Comparison of ENCODE assay signal across 9 cellular contexts in genomic region chr19:54418030-54418929, GRCh38. TPM values are rescaled to one million over a fixed set of nuclear protein-coding genes. Genes with fewer than 3 reads are reported as not detected.
DNase-seq lines count a peak whose midpoint lies in the region; ATAC-seq and TF ChIP-seq lines count a peak whose summit lies in the region.
"Had no signal": no experiment of that assay in that cellular context is flagged by ENCODE, and none has a peak within 500 bp of the region (broad histone marks: within the 10 kb centered on the region; RNA-seq: fewer than 3 reads in every experiment).

No MANE protein-coding gene starts in this region.

- H3K27ac Mint-ChIP-seq in activated CD8-positive, alpha-beta T cell treated with anti-CD3 and anti-CD28 coated beads for 36 hours: peak overlapping the region; percentile 68
- H3K27ac Mint-ChIP-seq in type B pancreatic cell: peak overlapping the region; percentile 62

- H3K27ac ChIP-seq in heart left ventricle (peak overlapping the region in 8 of 12 donors; percentile 11 to 84 (median 57)), esophagus squamous epithelium (no peak overlapping the region)
- H3K27ac ChIP-seq: KMS-11 had no signal

- TF ChIP-seq CTCF in heart left ventricle (IDR thresholded peaks at IDR 0.05) (no peak), type B pancreatic cell (conservative IDR thresholded peaks at IDR 0.05) (no peak), esophagus squamous epithelium (IDR thresholded peaks at IDR 0.05) (no peak)
- TF ChIP-seq CTCF in activated CD8-positive, alpha-beta T cell treated with anti-CD3 and anti-CD28 coated beads for 36 hours (IDR thresholded peaks at IDR 0.05): no peak

- intact Hi-C loops in heart left ventricle (cut with DNase I): no loop called here
- intact Hi-C loops in Right ventricle myocardium inferior (cut with DNase I): no loop called here
- intact Hi-C loops in activated CD8-positive, alpha-beta T cell treated with anti-CD3 and anti-CD28 coated beads for 36 hours (cut with micrococcal nuclease): no loop called here
- intact Hi-C loops in esophagus squamous epithelium (cut with DNase I): no loop called here

- TF ChIP-seq POLR2A in heart left ventricle (IDR thresholded peaks at IDR 0.05) (no peak), esophagus squamous epithelium (IDR thresholded peaks at IDR 0.05) (no peak)

- POLR2A ChIA-PET in activated CD8-positive, alpha-beta T cell treated with anti-CD3 and anti-CD28 coated beads for 36 hours (lab: Charles Lee): no interaction called here

- in situ Hi-C loops in G401 (cut with HindIII; ENCODE audit: low sequenced_read_pairs): no loop called here

- no peaks in the 10 kb centered on the region for H3K9me3 Mint-ChIP-seq in activated CD8-positive, alpha-beta T cell treated with anti-CD3 and anti-CD28 coated beads for 36 hours
- H3K9me3 Mint-ChIP-seq in type B pancreatic cell: peaks cover 4% of the 10 kb centered on the region

- ATAC-seq in heart left ventricle (peak in 2 of 4 donors; percentile 8 to 12), Right ventricle myocardium inferior (no peak)
- ATAC-seq in activated CD8-positive, alpha-beta T cell treated with anti-CD3 and anti-CD28 coated beads for 36 hours: peak; percentile 66

- H3K4me3 Mint-ChIP-seq in activated CD8-positive, alpha-beta T cell treated with anti-CD3 and anti-CD28 coated beads for 36 hours: peak overlapping the region; percentile 17
- H3K4me3 Mint-ChIP-seq in type B pancreatic cell: peak overlapping the region; percentile 54

- no peak overlapping the region for H3K4me3 ChIP-seq in heart left ventricle
- H3K4me3 ChIP-seq in esophagus squamous epithelium: no peak overlapping the region

- CTCF ChIA-PET in activated CD8-positive, alpha-beta T cell treated with anti-CD3 and anti-CD28 coated beads for 36 hours (lab: Charles Lee): interaction anchor here (0.5 kb wide), 1 partner anchor 27 kb away, joined by 3 read pairs; no protein-coding TSS in a partner anchor

- peaks cover 34% of the 10 kb centered on the region for H3K27me3 Mint-ChIP-seq in activated CD8-positive, alpha-beta T cell treated with anti-CD3 and anti-CD28 coated beads for 36 hours
- H3K27me3 Mint-ChIP-seq in type B pancreatic cell: peaks cover 51% of the 10 kb centered on the region

- H3K4me1 Mint-ChIP-seq in activated CD8-positive, alpha-beta T cell treated with anti-CD3 and anti-CD28 coated beads for 36 hours (ENCODE audit: low read depth): peaks cover 15% of the 10 kb centered on the region
- peaks cover 20% of the 10 kb centered on the region for H3K4me1 Mint-ChIP-seq in type B pancreatic cell (ENCODE audit: unreplicated experiment)

- H3K27me3 ChIP-seq in heart left ventricle (peaks cover 29 to 83% (median 60%) of the 10 kb centered on the region in 9 donors), esophagus squamous epithelium (peaks cover 0 to 92% (median 11%) of the 10 kb centered on the region in 4 donors)

- H3K4me1 ChIP-seq in heart left ventricle: peaks cover 0 to 44% (median 11%) of the 10 kb centered on the region in 12 donors
- peaks cover 0 to 41% (median 0%) of the 10 kb centered on the region in 3 donors for H3K4me1 ChIP-seq in esophagus squamous epithelium

- H3K36me3 Mint-ChIP-seq in activated CD8-positive, alpha-beta T cell treated with anti-CD3 and anti-CD28 coated beads for 36 hours (ENCODE audit: low read depth): no peaks in the 10 kb centered on the region
- peaks cover 5% of the 10 kb centered on the region for H3K36me3 Mint-ChIP-seq in type B pancreatic cell

- DNase-seq in heart left ventricle (no peak), Right ventricle myocardium inferior (ENCODE audit: missing footprints) (no peak), hypothalamus (lab: John Stamatoyannopoulos, UW) (peak in 30 of 51 donors; percentile 13 to 89 (median 52)), type B pancreatic cell (ENCODE audit: extremely low spot score, unreplicated experiment) (no peak), G401 (ENCODE audit: low spot score) (no peak), iPS-NIHi7 (ENCODE audit: extremely low spot score) (no peak), esophagus squamous epithelium (lab: John Stamatoyannopoulos, UW) (no peak)
- DNase-seq in activated CD8-positive, alpha-beta T cell treated with anti-CD3 and anti-CD28 coated beads for 36 hours: peak; percentile 72

- H3K9me3 ChIP-seq in heart left ventricle: no peaks in the 10 kb centered on the region
- H3K9me3 ChIP-seq in esophagus squamous epithelium: no peaks in the 10 kb centered on the region

- H3K36me3 ChIP-seq in heart left ventricle (no peaks in the 10 kb centered on the region), esophagus squamous epithelium (no peaks in the 10 kb centered on the region)

- WGBS in heart left ventricle, 4 donors: 17 to 26% (median 18%) methylated on average over 17 to 25 of the region's 25 CpGs
- WGBS in esophagus squamous epithelium, 2 donors: 12 to 18% methylated on average over 15 to 18 of the region's 25 CpGs

RNA-seq across cellular contexts. Expression of gene TTYH1, which starts 3.0 kb away (rescaled TPM):
- 1 to 10 TPM in 5 of 9 donors, under 1 TPM in 4; 0.46 to 6.9 (median 1.1) TPM for total RNA-seq in heart left ventricle
- polyA plus RNA-seq in heart left ventricle: 1 to 10 TPM in 1 of 2 donors, under 1 TPM in 1; 0.85 to 1.8 TPM
- 2.8 TPM for total RNA-seq in Right ventricle myocardium inferior
- total RNA-seq in activated CD8-positive, alpha-beta T cell treated with anti-CD3 and anti-CD28 coated beads for 36 hours: under 1 TPM in 1 of 2 experiments, not detected in 1; 0.70 TPM
- 8.7 and 50.7 TPM in 2 replicates for total RNA-seq in type B pancreatic cell (ENCODE audit: low replicate concordance)
- total RNA-seq in G401 (2014; rRNA removed; shearing (Covaris generic)): 0.10 and 0.12 TPM in 2 replicates
- total RNA-seq in esophagus squamous epithelium: 1 to 10 TPM in 2 of 4 donors, under 1 TPM in 1, not detected in 1; 0.44 to 4.4 (median 2.0) TPM

RNA-seq across cellular contexts. Expression of gene LENG8, which starts 30.7 kb away (rescaled TPM):
- 10 to 100 TPM; 23.6 to 82.9 (median 58.8) TPM for total RNA-seq in heart left ventricle
- polyA plus RNA-seq in heart left ventricle: 10 to 100 TPM; 35.2 to 93.9 TPM
- total RNA-seq in Right ventricle myocardium inferior: 59.0 TPM
- total RNA-seq in activated CD8-positive, alpha-beta T cell treated with anti-CD3 and anti-CD28 coated beads for 36 hours: 100 to 1,000 TPM; 165 to 170 TPM
- total RNA-seq in type B pancreatic cell (ENCODE audit: low replicate concordance): 135 and 196 TPM in 2 replicates
- total RNA-seq in G401 (2014; rRNA removed; shearing (Covaris generic)): 5.3 and 12.4 TPM in 2 replicates
- total RNA-seq in esophagus squamous epithelium: 10 to 100 TPM; 22.9 to 95.2 (median 49.6) TPM

RNA-seq across cellular contexts. Expression of gene LENG9, which starts 45.3 kb away (rescaled TPM):
- total RNA-seq in heart left ventricle (1 to 10 TPM; 1.5 to 4.1 (median 2.4) TPM), Right ventricle myocardium inferior (1.8 TPM), type B pancreatic cell (ENCODE audit: low replicate concordance) (3.9 and 4.2 TPM in 2 replicates), esophagus squamous epithelium (10 to 100 TPM in 2 of 4 donors, 1 to 10 TPM in 2; 8.1 to 13.1 (median 10.1) TPM)
- polyA plus RNA-seq in heart left ventricle: 1 to 10 TPM; 1.4 to 2.1 TPM
- 1 to 10 TPM; 4.3 to 5.5 TPM for total RNA-seq in activated CD8-positive, alpha-beta T cell treated with anti-CD3 and anti-CD28 coated beads for 36 hours
- total RNA-seq in G401 (2014; rRNA removed; shearing (Covaris generic)): 20.6 and 20.7 TPM in 2 replicates

RNA-seq across cellular contexts. Expression of gene LAIR1, which starts 53.5 kb away (rescaled TPM):
- total RNA-seq in heart left ventricle: 100 to 1,000 TPM in 1 of 9 donors, 10 to 100 TPM in 1, 1 to 10 TPM in 7; 3.5 to 102 (median 5.4) TPM
- polyA plus RNA-seq in heart left ventricle: 1 to 10 TPM; 2.9 to 5.3 TPM
- 9.1 TPM for total RNA-seq in Right ventricle myocardium inferior
- 10 to 100 TPM; 11.3 TPM for total RNA-seq in activated CD8-positive, alpha-beta T cell treated with anti-CD3 and anti-CD28 coated beads for 36 hours
- not detected in 2 replicates for total RNA-seq in type B pancreatic cell (ENCODE audit: low replicate concordance)
- 0.37 TPM in 1 of 2 replicates, not detected in the other for total RNA-seq in G401 (2014; rRNA removed; shearing (Covaris generic))
- total RNA-seq in esophagus squamous epithelium: 10 to 100 TPM in 2 of 4 donors, 1 to 10 TPM in 1, under 1 TPM in 1; 0.57 to 11.4 (median 6.1) TPM

RNA-seq across cellular contexts. Expression of gene CDC42EP5, which starts 54.8 kb away (rescaled TPM):
- total RNA-seq in heart left ventricle (10 to 100 TPM in 5 of 9 donors, 1 to 10 TPM in 4; 5.6 to 16.3 (median 11.4) TPM), Right ventricle myocardium inferior (8.9 TPM), type B pancreatic cell (ENCODE audit: low replicate concordance) (16.1 and 24.3 TPM in 2 replicates), esophagus squamous epithelium (10 to 100 TPM in 2 of 4 donors, 1 to 10 TPM in 2; 6.0 to 39.4 (median 9.8) TPM)
- 1 to 10 TPM; 7.1 to 8.7 TPM for polyA plus RNA-seq in heart left ventricle
- total RNA-seq in activated CD8-positive, alpha-beta T cell treated with anti-CD3 and anti-CD28 coated beads for 36 hours: under 1 TPM; 0.45 to 0.83 TPM
- total RNA-seq in G401 (2014; rRNA removed; shearing (Covaris generic)): 85.4 and 87.3 TPM in 2 replicates

Comparison
In these comparisons a context has a peak if more than half of its experiments do, and no peak if none do; other contexts are left out.
1. DNase-seq: peak in activated CD8-positive, alpha-beta T cell treated with anti-CD3 and anti-CD28 coated beads for 36 hours (single experiment) and hypothalamus (30 of 51); none in heart left ventricle (0 of 5), Right ventricle myocardium inferior (single experiment), type B pancreatic cell (single experiment), G401 (single experiment), iPS-NIHi7 (single experiment) and esophagus squamous epithelium (single experiment).
2. H3K27ac ChIP-seq: peak in heart left ventricle (8 of 12); none in esophagus squamous epithelium (0 of 4).